18 cellular contexts compared by ENCODE assay signal in the genomic region with DNA sequence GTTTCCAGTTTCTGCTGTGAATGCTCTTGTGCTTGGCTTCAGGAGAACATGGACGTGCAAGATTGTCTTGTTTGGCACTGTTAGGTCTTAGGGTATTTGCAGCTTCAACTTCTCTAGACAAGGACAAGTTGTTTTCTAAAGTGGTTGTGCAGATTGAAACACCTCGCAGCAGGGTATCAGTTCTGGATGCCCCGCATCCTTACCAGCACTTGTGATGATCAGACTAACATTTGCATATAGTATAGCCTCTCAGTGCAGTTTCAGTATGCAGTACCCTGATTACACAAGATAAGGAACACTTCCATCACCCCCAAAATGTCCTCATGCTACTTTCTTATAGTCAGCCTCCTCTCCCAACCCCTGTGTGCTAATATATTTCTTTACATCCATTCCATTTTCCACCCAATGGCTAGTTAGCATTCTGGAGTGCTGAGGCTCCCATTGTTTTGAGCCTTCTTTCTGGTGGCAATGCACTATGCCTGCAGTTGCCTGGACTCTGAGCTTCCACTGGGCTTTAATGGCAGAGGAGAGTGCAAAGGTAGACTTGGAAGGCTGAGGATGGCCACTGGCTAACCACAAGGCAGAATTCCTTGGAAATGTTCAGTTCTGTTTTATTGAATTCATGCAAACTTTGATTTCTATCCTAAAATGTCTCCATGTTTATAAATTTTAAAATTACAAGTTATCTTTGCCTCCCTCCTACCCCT. TPM values are rescaled to one million over a fixed set of nuclear protein-coding genes. Genes with fewer than 3 reads are reported as not detected.
DNase-seq lines count a peak whose midpoint lies in the region; ATAC-seq, FAIRE-seq and TF ChIP-seq lines count a peak whose summit lies in the region.
"Had no signal": no experiment of that assay in that cellular context is flagged by ENCODE, and none has a peak within 500 bp of the region (broad histone marks: within the 10 kb centered on the region; RNA-seq: fewer than 3 reads in every experiment).

No MANE protein-coding gene starts in this region.

- H3K27ac ChIP-seq in osteoblast (ENCODE audit: low read depth, low read length): no peak overlapping the region
- H3K27ac ChIP-seq: BLaER1 treated with 17β-estradiol and CSF1 and Interleukin-3, amounts not matched to agents 10 nM and 100 nM; HL-60 had no signal

- in situ Hi-C loops in GM13976 (cut with MboI; ENCODE audit: low sequenced_read_pairs, unreplicated experiment): no loop called here

- no peaks in the 10 kb centered on the region for H3K9me3 ChIP-seq in osteoblast (ENCODE audit: low read depth, low read length)
- H3K9me3 ChIP-seq: BLaER1 treated with 17β-estradiol and CSF1 and Interleukin-3, amounts not matched to agents 10 nM and 100 nM had no signal

- H3K4me2 ChIP-seq in osteoblast (ENCODE audit: insufficient read depth, low read length): no peak overlapping the region
- H3K4me2 ChIP-seq: BLaER1 treated with 17β-estradiol and CSF1 and Interleukin-3, amounts not matched to agents 10 nM and 100 nM; GM23338 had no signal

- H3K79me2 ChIP-seq in osteoblast (ENCODE audit: insufficient read depth, low read length): peaks cover 18% of the 10 kb centered on the region

- intact Hi-C loops in activated CD8-positive, alpha-beta T cell treated with anti-CD3 and anti-CD28 coated beads for 36 hours (cut with micrococcal nuclease): no loop called here

- no peak for TF ChIP-seq POLR2A in GM12891 (IDR thresholded peaks at IDR 0.05; ENCODE audit: low read depth, low read length)

- no peak for TF ChIP-seq CTCF in activated CD8-positive, alpha-beta T cell treated with anti-CD3 and anti-CD28 coated beads for 36 hours (IDR thresholded peaks at IDR 0.05)
- TF ChIP-seq CTCF in osteoblast (IDR thresholded peaks at IDR 0.05; ENCODE audit: extremely low read depth, low read depth, low read length): no peak
- TF ChIP-seq CTCF in GM13976 (IDR thresholded peaks at IDR 0.05; ENCODE audit: borderline replicate concordance, control extremely low read depth, extremely low read depth, insufficient read depth, missing control alignments): no peak

- H3K36me3 ChIP-seq in osteoblast (ENCODE audit: insufficient read depth, low read length): peaks cover 45% of the 10 kb centered on the region

- H3K27me3 Mint-ChIP-seq in activated CD8-positive, alpha-beta T cell treated with anti-CD3 and anti-CD28 coated beads for 36 hours: no peaks in the 10 kb centered on the region
- H3K27me3 Mint-ChIP-seq in activated CD8-positive, alpha-beta T cell treated with anti-CD3 and anti-CD28 coated beads, Interleukin-2, amount 10 ng/mL, durations not matched to agents 7 days and 5 days (ENCODE audit: low read depth): no peaks in the 10 kb centered on the region
- no peaks in the 10 kb centered on the region for H3K27me3 Mint-ChIP-seq in central memory CD8-positive, alpha-beta T cell
- H3K27me3 Mint-ChIP-seq: CD4-positive, alpha-beta T cell had no signal

- POLR2A ChIA-PET in activated CD8-positive, alpha-beta T cell treated with anti-CD3 and anti-CD28 coated beads for 36 hours (lab: Charles Lee): interaction anchor here (0.7 kb wide), 1 partner anchor 43 kb away, joined by 4 read pairs; no protein-coding TSS in a partner anchor
- POLR2A ChIA-PET in activated CD8-positive, alpha-beta T cell treated with anti-CD3 and anti-CD28 coated beads, Interleukin-2, amount 10 ng/mL, durations not matched to agents 7 days and 5 days (lab: Charles Lee): no interaction called here

- no peaks in the 10 kb centered on the region for H3K4me1 ChIP-seq in osteoblast (ENCODE audit: insufficient read depth, low read length)
- H3K4me1 ChIP-seq: BLaER1 treated with 17β-estradiol and CSF1 and Interleukin-3, amounts not matched to agents 10 nM and 100 nM had no signal

- peaks cover 20% of the 10 kb centered on the region for H4K20me1 ChIP-seq in osteoblast (ENCODE audit: insufficient read depth, low read length)

- H3K4me3 Mint-ChIP-seq in activated CD8-positive, alpha-beta T cell treated with anti-CD3 and anti-CD28 coated beads for 36 hours: no peak overlapping the region
- H3K4me3 Mint-ChIP-seq in activated CD8-positive, alpha-beta T cell treated with anti-CD3 and anti-CD28 coated beads, Interleukin-2, amount 10 ng/mL, durations not matched to agents 7 days and 5 days: no peak overlapping the region
- H3K4me3 Mint-ChIP-seq in central memory CD8-positive, alpha-beta T cell: peak overlapping the region; percentile 55
- H3K4me3 Mint-ChIP-seq: CD4-positive, alpha-beta T cell; GM23338 had no signal

- H3K4me3 ChIP-seq in osteoblast (ENCODE audit: insufficient read depth, low read length): no peak overlapping the region
- H3K4me3 ChIP-seq: BLaER1 treated with 17β-estradiol and CSF1 and Interleukin-3, amounts not matched to agents 10 nM and 100 nM; GM23338; K562 had no signal

- FAIRE-seq in GM12891 (lab: Jason Lieb, UNC): peak; percentile 45
- FAIRE-seq: GM18507, K562 had no signal

- no peak for ATAC-seq in activated CD8-positive, alpha-beta T cell treated with anti-CD3 and anti-CD28 coated beads for 36 hours
- no peak for ATAC-seq in activated CD8-positive, alpha-beta T cell treated with anti-CD3 and anti-CD28 coated beads, Interleukin-2, amount 10 ng/mL, durations not matched to agents 7 days and 5 days
- no peak for ATAC-seq in central memory CD8-positive, alpha-beta T cell (replicated peaks; ENCODE audit: extremely low read depth, poor library complexity, severe bottlenecking)
- no peak for ATAC-seq in HG02970 (IDR thresholded peaks at IDR 0.05; ENCODE audit: low FRiP score, unreplicated experiment)
- ATAC-seq: GM23338, K562 had no signal

- H3K27me3 ChIP-seq in osteoblast (ENCODE audit: insufficient read depth, low read length): no peaks in the 10 kb centered on the region
- H3K27me3 ChIP-seq: BLaER1 treated with 17β-estradiol and CSF1 and Interleukin-3, amounts not matched to agents 10 nM and 100 nM had no signal

- H3K9me3 Mint-ChIP-seq in activated CD8-positive, alpha-beta T cell treated with anti-CD3 and anti-CD28 coated beads for 36 hours: no peaks in the 10 kb centered on the region
- H3K9me3 Mint-ChIP-seq in activated CD8-positive, alpha-beta T cell treated with anti-CD3 and anti-CD28 coated beads, Interleukin-2, amount 10 ng/mL, durations not matched to agents 7 days and 5 days (ENCODE audit: insufficient read depth): no peaks in the 10 kb centered on the region
- H3K9me3 Mint-ChIP-seq in central memory CD8-positive, alpha-beta T cell: no peaks in the 10 kb centered on the region
- H3K9me3 Mint-ChIP-seq: CD4-positive, alpha-beta T cell; GM23338 had no signal

- no peak for DNase-seq in activated CD8-positive, alpha-beta T cell treated with anti-CD3 and anti-CD28 coated beads for 36 hours
- no peak for DNase-seq in activated CD8-positive, alpha-beta T cell treated with anti-CD3 and anti-CD28 coated beads, Interleukin-2, amount 10 ng/mL, durations not matched to agents 7 days and 5 days
- DNase-seq in GM12891 (ENCODE audit: insufficient read length, low spot score) (no peak), osteoblast (ENCODE audit: insufficient read length, low spot score, missing footprints) (peak; percentile 50), GM13976 (ENCODE audit: low spot score) (no peak), NOMO-1 treated with DMSO at 0.1 percent for 48 hours (lab: John Stamatoyannopoulos, UW; ENCODE audit: unreplicated experiment) (no peak)
- no peak for DNase-seq in central memory CD8-positive, alpha-beta T cell (ENCODE audit: low spot score in 2 of 2)
- DNase-seq: ACHN; Calu3; CD4-positive, alpha-beta T cell; DMS79; H7 had no signal

- peaks cover 9% of the 10 kb centered on the region for H3K4me1 Mint-ChIP-seq in activated CD8-positive, alpha-beta T cell treated with anti-CD3 and anti-CD28 coated beads for 36 hours (ENCODE audit: low read depth)
- H3K4me1 Mint-ChIP-seq in activated CD8-positive, alpha-beta T cell treated with anti-CD3 and anti-CD28 coated beads, Interleukin-2, amount 10 ng/mL, durations not matched to agents 7 days and 5 days (ENCODE audit: low read depth): no peaks in the 10 kb centered on the region
- peaks cover 17% of the 10 kb centered on the region for H3K4me1 Mint-ChIP-seq in central memory CD8-positive, alpha-beta T cell
- H3K4me1 Mint-ChIP-seq: GM23338 had no signal

- H3K36me3 Mint-ChIP-seq in activated CD8-positive, alpha-beta T cell treated with anti-CD3 and anti-CD28 coated beads for 36 hours (ENCODE audit: low read depth): peaks cover 59% of the 10 kb centered on the region
- peaks cover 54% of the 10 kb centered on the region for H3K36me3 Mint-ChIP-seq in activated CD8-positive, alpha-beta T cell treated with anti-CD3 and anti-CD28 coated beads, Interleukin-2, amount 10 ng/mL, durations not matched to agents 7 days and 5 days (ENCODE audit: low read depth)
- H3K36me3 Mint-ChIP-seq in central memory CD8-positive, alpha-beta T cell (ENCODE audit: insufficient read depth): peaks cover 38% of the 10 kb centered on the region

- H2AFZ ChIP-seq in osteoblast (ENCODE audit: low read length): no peak overlapping the region
- H2AFZ ChIP-seq: GM23338 had no signal

- peak overlapping the region; percentile 67 for H3K27ac Mint-ChIP-seq in activated CD8-positive, alpha-beta T cell treated with anti-CD3 and anti-CD28 coated beads for 36 hours
- no peak overlapping the region for H3K27ac Mint-ChIP-seq in activated CD8-positive, alpha-beta T cell treated with anti-CD3 and anti-CD28 coated beads, Interleukin-2, amount 10 ng/mL, durations not matched to agents 7 days and 5 days
- H3K27ac Mint-ChIP-seq in central memory CD8-positive, alpha-beta T cell (ENCODE audit: low read depth): peak overlapping the region; percentile 14
- H3K27ac Mint-ChIP-seq: CD4-positive, alpha-beta T cell; GM23338 had no signal

- CTCF ChIA-PET in activated CD8-positive, alpha-beta T cell treated with anti-CD3 and anti-CD28 coated beads for 36 hours (lab: Charles Lee): no interaction called here
- CTCF ChIA-PET in activated CD8-positive, alpha-beta T cell treated with anti-CD3 and anti-CD28 coated beads, Interleukin-2, amount 10 ng/mL, durations not matched to agents 7 days and 5 days (lab: Charles Lee): no interaction called here

TF ChIP-seq in GM12891, 5 proteins besides CTCF, POLR2A, EP300 and RAD21 (continues in another document):
- TF ChIP-seq PAX5 (IDR thresholded peaks at IDR 0.05; ENCODE audit: insufficient read depth, low read length, severe bottlenecking) (no peak), TAF1 (IDR thresholded peaks at IDR 0.05; ENCODE audit: low read depth, low read length) (no peak), POU2F2 (IDR thresholded peaks at IDR 0.05; ENCODE audit: low read depth, low read length) (no peak), POLR2AphosphoS5 (IDR thresholded peaks at IDR 0.05; ENCODE audit: low read depth, low read length) (no peak)

RNA-seq across cellular contexts. Expression of a gene that starts 35.4 kb away (rescaled TPM):
- total RNA-seq in activated CD8-positive, alpha-beta T cell treated with anti-CD3 and anti-CD28 coated beads for 36 hours: 10 to 100 TPM; 25.4 to 25.7 TPM
- total RNA-seq in activated CD8-positive, alpha-beta T cell treated with anti-CD3 and anti-CD28 coated beads, Interleukin-2, amount 10 ng/mL, durations not matched to agents 7 days and 5 days: 10 to 100 TPM; 15.1 to 16.0 TPM
- 10.7 TPM for polyA plus RNA-seq in GM12891 (2012; ENCODE audit: low read depth, missing spikeins)
- total RNA-seq in osteoblast: 37.4 and 39.4 TPM in 2 replicates

RNA-seq across cellular contexts. Expression of a gene that starts 45.3 kb away (rescaled TPM):
- 100 to 1,000 TPM; 129 to 137 TPM for total RNA-seq in activated CD8-positive, alpha-beta T cell treated with anti-CD3 and anti-CD28 coated beads for 36 hours
- 10 to 100 TPM; 91.7 to 97.4 TPM for total RNA-seq in activated CD8-positive, alpha-beta T cell treated with anti-CD3 and anti-CD28 coated beads, Interleukin-2, amount 10 ng/mL, durations not matched to agents 7 days and 5 days
- 31.3 TPM for polyA plus RNA-seq in GM12891 (2012; ENCODE audit: low read depth, missing spikeins)
- 64.2 and 68.8 TPM in 2 replicates for total RNA-seq in osteoblast
